Comparison of ENCODE assay signal across 30 cellular contexts in genomic region chr12:101847325-101847724, GRCh38.
"Had no signal": no experiment of that assay in that cellular context is flagged by ENCODE, and none has a peak within 500 bp of the region (broad histone marks: within the 10 kb centered on the region; RNA-seq: fewer than 3 reads in every experiment).

No MANE protein-coding gene starts in this region.

- H3K27me3 Mint-ChIP-seq: naive B cell; progenitor cell of endocrine pancreas; stimulated activated naive CD8-positive, alpha-beta T cell treated with anti-CD3 and anti-CD28 coated beads, Interleukin-15, Interleukin-2, amounts not matched to agents 100 ng/mL and 50 ng/mL, for 24 hours had no signal

- ATAC-seq: left colon; left lung; natural killer cell; sciatic nerve; stimulated activated effector memory CD8-positive, alpha-beta T cell treated with anti-CD3 and anti-CD28 coated beads, Interleukin-12 subunit alpha, Interleukin-12 subunit beta, amount 100 ng/mL, for 72 hours; upper lobe of right lung had no signal

- H3K27ac Mint-ChIP-seq: mesothelial cell of epicardium; naive B cell; natural killer cell; nephron progenitor cell; neural progenitor cell; progenitor cell of endocrine pancreas; stimulated activated effector memory CD8-positive, alpha-beta T cell treated with anti-CD3 and anti-CD28 coated beads, Interleukin-12 subunit alpha, Interleukin-12 subunit beta, amount 100 ng/mL, for 72 hours; stimulated activated naive CD8-positive, alpha-beta T cell treated with anti-CD3 and anti-CD28 coated beads, Interleukin-15, Interleukin-2, amounts not matched to agents 100 ng/mL and 50 ng/mL, for 24 hours had no signal

- H3K4me2 ChIP-seq: neural progenitor cell had no signal

- DNase-seq: hippocampal formation; kidney glomerular epithelial cell; left colon; left lung; mesendoderm; naive B cell; natural killer cell; nephron progenitor cell; occipital lobe; ovary; small intestine; spleen; stimulated activated CD4-positive, alpha-beta T cell treated with anti-CD3 and anti-CD28 coated beads, Interleukin-4, amount 100 ng/mL, for 24 hours; stimulated activated naive CD4-positive, alpha-beta T cell; tibial artery; trophoblast cell; upper lobe of right lung; uterus had no signal

- H3K4me3 Mint-ChIP-seq: mesothelial cell of epicardium; naive B cell; natural killer cell; nephron progenitor cell; neural progenitor cell; stimulated activated effector memory CD8-positive, alpha-beta T cell treated with anti-CD3 and anti-CD28 coated beads, Interleukin-12 subunit alpha, Interleukin-12 subunit beta, amount 100 ng/mL, for 72 hours; stimulated activated naive CD8-positive, alpha-beta T cell treated with anti-CD3 and anti-CD28 coated beads, Interleukin-15, Interleukin-2, amounts not matched to agents 100 ng/mL and 50 ng/mL, for 24 hours had no signal

- H3K36me3 ChIP-seq: left lung, neural progenitor cell, neutrophil, ovary, right atrium auricular region, spleen, suprapubic skin, thoracic aorta, tibial artery, upper lobe of right lung, uterus had no signal

- H3K4me3 ChIP-seq: left lung, lung, neural progenitor cell, ovary, right atrium auricular region, spleen, suprapubic skin, thoracic aorta, tibial artery, upper lobe of right lung, uterus had no signal

- H2AFZ ChIP-seq: neural progenitor cell had no signal

- H3K4me1 ChIP-seq: neural progenitor cell, right atrium auricular region, suprapubic skin, tibial artery, upper lobe of right lung, uterus had no signal

- H3K27ac ChIP-seq: left lung, neural progenitor cell, neutrophil, ovary, right atrium auricular region, spleen, suprapubic skin, thoracic aorta, tibial artery, upper lobe of right lung, uterus had no signal

- H3K4me1 Mint-ChIP-seq: mesothelial cell of epicardium; natural killer cell; nephron progenitor cell; stimulated activated effector memory CD8-positive, alpha-beta T cell treated with anti-CD3 and anti-CD28 coated beads, Interleukin-12 subunit alpha, Interleukin-12 subunit beta, amount 100 ng/mL, for 72 hours had no signal

- H3K9me3 ChIP-seq: left lung, neutrophil, ovary, right atrium auricular region, spleen, suprapubic skin, thoracic aorta, tibial artery, upper lobe of right lung, uterus had no signal

- H3K36me3 Mint-ChIP-seq: mesothelial cell of epicardium; naive B cell; natural killer cell; neural progenitor cell; stimulated activated effector memory CD8-positive, alpha-beta T cell treated with anti-CD3 and anti-CD28 coated beads, Interleukin-12 subunit alpha, Interleukin-12 subunit beta, amount 100 ng/mL, for 72 hours had no signal

- H3K9me3 Mint-ChIP-seq: mesothelial cell of epicardium; naive B cell; natural killer cell; nephron progenitor cell; neural progenitor cell; stimulated activated effector memory CD8-positive, alpha-beta T cell treated with anti-CD3 and anti-CD28 coated beads, Interleukin-12 subunit alpha, Interleukin-12 subunit beta, amount 100 ng/mL, for 72 hours; stimulated activated naive CD8-positive, alpha-beta T cell treated with anti-CD3 and anti-CD28 coated beads, Interleukin-15, Interleukin-2, amounts not matched to agents 100 ng/mL and 50 ng/mL, for 24 hours had no signal

- H3K27me3 ChIP-seq: left lung, neural progenitor cell, neutrophil, ovary, right atrium auricular region, spleen, suprapubic skin, tibial artery, upper lobe of right lung, uterus had no signal

- FAIRE-seq: keratinocyte, small intestine had no signal

- H3K9ac ChIP-seq: neural progenitor cell had no signal
